Comparison of ENCODE assay signal across 8 cellular contexts in genomic region chr3:66372681-66373350, GRCh38.
DNase-seq lines count a peak whose midpoint lies in the region; ATAC-seq and TF ChIP-seq lines count a peak whose summit lies in the region.

No MANE protein-coding gene starts in this region.

- no peak for TF ChIP-seq EP300 in upper lobe of left lung (IDR thresholded peaks at IDR 0.05)

- no peak overlapping the region for H3K4me3 ChIP-seq in AG10803 (ENCODE audit: low read length)
- no peak overlapping the region for H3K4me3 ChIP-seq in HEK293 (ENCODE audit: low read depth, low read length)
- no peak overlapping the region for H3K4me3 ChIP-seq in upper lobe of left lung

- CTCF ChIA-PET in HEK293 (lab: Yijun Ruan, JAX), result interaction anchor here (0.6 to 1.4 kb wide), 7 partner anchors 15 to 751 kb away, joined by 3 to 5 read pairs (median 3); no protein-coding TSS in a partner anchor

- H3K4me1 ChIP-seq in HEK293 (ENCODE audit: control insufficient read depth, insufficient read depth, low read length) (no peaks in the 10 kb centered on the region), upper lobe of left lung (peaks cover 0 to 7% (median 1%) of the 10 kb centered on the region in 4 donors)

- POLR2A ChIA-PET in HEK293 (lab: Yijun Ruan, JAX), result no interaction called here

- no peak for TF ChIP-seq POLR2A in upper lobe of left lung (IDR thresholded peaks at IDR 0.05)

- TF ChIP-seq CTCF in AG10803 (conservative IDR thresholded peaks at IDR 0.05; ENCODE audit: low read length), result peak; percentile 36; the same call in 1 of the 2 replicates
- peak; percentile 65 for TF ChIP-seq CTCF in HEK293 (tag by site-specific recombination; IDR thresholded peaks at IDR 0.05)
- TF ChIP-seq CTCF in upper lobe of left lung (IDR thresholded peaks at IDR 0.05), result peak in 1 of 6 experiments; percentile 7

- H3K27ac ChIP-seq in HEK293 (ENCODE audit: extremely low read depth, low read depth, low read length) (no peak overlapping the region), upper lobe of left lung (no peak overlapping the region)

- H3K36me3 ChIP-seq in HEK293 (ENCODE audit: control insufficient read depth in 2 of 2, insufficient read depth in 1 of 2, low read length in 2 of 2), result peaks cover 0 to 24% of the 10 kb centered on the region in 2 experiments; a peak in 1 of 3 replicates
- peaks cover 0 to 22% (median 6%) of the 10 kb centered on the region in 4 donors for H3K36me3 ChIP-seq in upper lobe of left lung

- DNase-seq in AG10803 (ENCODE audit: low read depth) (no peak), UCSD-AML1 (lab: John Stamatoyannopoulos, UW; ENCODE audit: unreplicated experiment) (peak; percentile 33), head of caudate nucleus (peak in 29 of 42 donors; percentile 35 to 83 (median 58)), upper lobe of left lung (no peak), GF-D8 (lab: John Stamatoyannopoulos, UW) (no peak), amniotic stem cell (lab: John Stamatoyannopoulos, UW) (no peak)

- WGBS in upper lobe of left lung, 2 donors, result 88 to 89% methylated on average over 18 of the region's 18 CpGs

- H3K9me3 ChIP-seq in HEK293 (ENCODE audit: control insufficient read depth, insufficient read depth, low read depth, low read length), result no peaks in the 10 kb centered on the region
- H3K9me3 ChIP-seq in upper lobe of left lung, result no peaks in the 10 kb centered on the region

- ATAC-seq in upper lobe of left lung (ENCODE audit: low FRiP score in 2 of 2) (peak; percentile 7 to 62), HG02571 (IDR thresholded peaks at IDR 0.05; ENCODE audit: unreplicated experiment) (no peak)

- intact Hi-C loops in head of caudate nucleus (cut with DNase I), result loop anchor here (5.0 kb wide), 1 partner anchor 96 kb away; no protein-coding TSS in a partner anchor

- no peaks in the 10 kb centered on the region for H3K27me3 ChIP-seq in upper lobe of left lung

TF ChIP-seq in HEK293, 187 proteins besides CTCF, POLR2A, EP300 and RAD21:
- TF ChIP-seq ZNF133 (tag by site-specific recombination; IDR thresholded peaks at IDR 0.05) (no peak), ZNF654 (tag by site-specific recombination; IDR thresholded peaks at IDR 0.05; ENCODE audit: low read depth) (peak; percentile 63)

Comparison
In these comparisons a context has a peak if more than half of its experiments do, and no peak if none do; other contexts are left out.
1. DNase-seq: peak in UCSD-AML1 (single experiment) and head of caudate nucleus (29 of 42); none in AG10803 (single experiment), upper lobe of left lung (0 of 2), GF-D8 (single experiment) and amniotic stem cell (single experiment).